ENCODE assay signal across 6 cellular contexts in the genomic region with DNA sequence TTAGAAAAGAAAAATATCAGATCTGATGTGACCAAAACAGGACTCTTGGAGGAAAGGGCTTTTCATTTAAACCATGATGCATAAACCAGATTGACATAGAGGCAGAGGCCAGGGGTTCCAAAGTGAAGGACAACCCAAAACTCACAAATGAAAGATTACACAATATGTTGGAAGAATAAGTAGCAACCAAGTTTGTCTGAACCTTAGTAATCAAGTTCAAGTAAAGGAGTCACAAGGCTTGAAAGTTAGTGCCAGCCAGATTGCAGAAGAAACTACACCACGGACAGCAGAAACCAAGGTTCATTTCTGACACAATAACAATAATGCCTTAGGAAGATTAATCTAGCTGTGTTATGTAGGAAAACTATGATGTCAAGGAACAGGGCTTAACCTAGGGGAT.
"Had no signal": no experiment of that assay in that cellular context is flagged by ENCODE, and none has a peak within 500 bp of the region (broad histone marks: within the 10 kb centered on the region; RNA-seq: fewer than 3 reads in every experiment).

No MANE protein-coding gene starts in this region.

- H2AFZ ChIP-seq: GM23248 had no signal

- H3K4me3 ChIP-seq: GM23248 had no signal

- H3K9ac ChIP-seq: GM23248 had no signal

- DNase-seq: GM23248, GOT3, H7, HCEC 1CT, KG1 had no signal

- H3K27ac ChIP-seq: GM23248, HL-60 had no signal
